In the genomic region with DNA sequence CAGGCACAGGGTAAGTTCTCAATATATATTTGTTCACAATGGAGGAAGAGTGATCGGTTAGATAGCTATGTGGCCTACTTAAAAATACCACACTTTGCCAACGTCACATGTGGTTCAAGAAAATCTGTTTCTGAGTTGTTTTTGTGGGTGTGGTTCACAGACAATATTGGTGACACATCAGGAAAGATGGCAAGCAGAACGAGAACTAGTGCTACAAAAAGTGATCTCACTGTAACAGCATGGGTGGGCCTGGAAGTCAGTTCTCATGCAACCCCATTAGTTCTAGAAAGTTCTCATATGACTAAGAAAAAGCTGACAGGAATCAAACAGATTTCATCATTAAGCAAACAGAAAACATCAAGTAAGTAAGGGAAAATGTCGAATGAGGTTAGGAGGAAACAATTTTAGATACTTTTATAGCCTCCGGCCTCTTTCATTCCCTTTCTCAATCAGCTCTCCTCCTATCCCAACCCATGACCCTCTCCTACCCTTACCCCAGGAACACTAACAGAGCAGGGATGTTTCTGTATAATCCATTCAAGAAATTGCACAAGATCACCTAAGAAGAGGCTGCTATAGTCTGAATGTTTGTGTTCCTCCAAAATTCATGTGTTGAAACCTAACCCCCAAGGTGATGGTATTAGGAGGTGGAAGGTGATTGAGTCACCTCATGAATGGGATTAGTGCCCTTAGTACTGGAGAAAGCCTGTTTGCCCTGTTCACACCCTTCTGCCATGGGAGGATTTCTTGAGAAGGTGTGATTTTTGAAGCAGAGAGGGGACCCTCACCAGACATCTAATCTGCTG, we compare ENCODE assay signal across 10 cellular contexts. TPM values are rescaled to one million over a fixed set of nuclear protein-coding genes. Genes with fewer than 3 reads are reported as not detected.
A peak's percentile ranks its signal among the peaks of the same experiment; 100 is the strongest.
DNase-seq lines count a peak whose midpoint lies in the region; ATAC-seq and TF ChIP-seq lines count a peak whose summit lies in the region.
"Had no signal": no experiment of that assay in that cellular context is flagged by ENCODE, and none has a peak within 500 bp of the region (broad histone marks: within the 10 kb centered on the region; RNA-seq: fewer than 3 reads in every experiment).

No MANE protein-coding gene starts in this region.

- intact Hi-C loops in right cardiac atrium (cut with DNase I) (no loop called here), transverse colon (cut with DNase I; ENCODE audit: low total_unique reads) (no loop called here)

- in situ Hi-C loops in astrocyte of the cerebellum (cut with HindIII; ENCODE audit: low sequenced_read_pairs) = no loop called here
- in situ Hi-C loops in transverse colon (cut with MboI; ENCODE audit: low pct_ligation_motif_present in 1 of 4, low pct_unique_long_range_greater_than_20kb in 1 of 4, low sequenced_read_pairs in 3 of 4) = loop anchor here in 2 of 4 donors (10.0 to 25.0 kb wide), 2 partner anchors 181 to 219 kb away; no protein-coding TSS in a partner anchor

- TF ChIP-seq CTCF in astrocyte of the cerebellum (IDR thresholded peaks at IDR 0.05; ENCODE audit: low read depth, low read length, missing control alignments) (no peak), transverse colon (IDR thresholded peaks at IDR 0.05) (no peak)

- no peak overlapping the region for H3K4me3 Mint-ChIP-seq in activated T-cell treated with anti-CD3 and anti-CD28 coated beads, Interleukin-2, amount 50 U/mL, for 4 hours
- H3K4me3 Mint-ChIP-seq in activated T-cell treated with anti-CD3 and anti-CD28 coated beads, Interleukin-2, amount 50 U/mL, for 24 hours = no peak overlapping the region

- no peak overlapping the region for H3K4me3 ChIP-seq in astrocyte of the cerebellum (ENCODE audit: low read depth, low read length)
- no peak overlapping the region for H3K4me3 ChIP-seq in right cardiac atrium (ENCODE audit: low read length)
- no peak overlapping the region for H3K4me3 ChIP-seq in transverse colon

- peaks cover 9% of the 10 kb centered on the region for H3K4me1 Mint-ChIP-seq in activated T-cell treated with anti-CD3 and anti-CD28 coated beads, Interleukin-2, amount 50 U/mL, for 4 hours (ENCODE audit: low read depth)
- peaks cover 3% of the 10 kb centered on the region for H3K4me1 Mint-ChIP-seq in activated T-cell treated with anti-CD3 and anti-CD28 coated beads, Interleukin-2, amount 50 U/mL, for 24 hours (ENCODE audit: low read depth)

- no peaks in the 10 kb centered on the region for H3K36me3 ChIP-seq in transverse colon

- H3K27ac ChIP-seq in right cardiac atrium (ENCODE audit: low read length) (no peak overlapping the region), transverse colon (peak overlapping the region; percentile 21 to 53 (median 42))

- H3K4me1 ChIP-seq in right cardiac atrium (ENCODE audit: control insufficient read depth, insufficient read depth, low read length) (no peaks in the 10 kb centered on the region), transverse colon (peaks cover 8 to 42% (median 24%) of the 10 kb centered on the region in 4 donors)

- no peak overlapping the region for H3K27ac Mint-ChIP-seq in activated T-cell treated with anti-CD3 and anti-CD28 coated beads, Interleukin-2, amount 50 U/mL, for 24 hours

- H3K9me3 Mint-ChIP-seq in activated T-cell treated with anti-CD3 and anti-CD28 coated beads, Interleukin-2, amount 50 U/mL, for 4 hours = no peaks in the 10 kb centered on the region
- no peaks in the 10 kb centered on the region for H3K9me3 Mint-ChIP-seq in activated T-cell treated with anti-CD3 and anti-CD28 coated beads, Interleukin-2, amount 50 U/mL, for 24 hours

- no peaks in the 10 kb centered on the region for H3K9me3 ChIP-seq in right cardiac atrium (ENCODE audit: control insufficient read depth, low read length)
- H3K9me3 ChIP-seq in transverse colon = no peaks in the 10 kb centered on the region

- peak; percentile 27 to 78 for ATAC-seq in activated T-cell treated with anti-CD3 and anti-CD28 coated beads, Interleukin-2, amount 50 U/mL, for 4 hours
- ATAC-seq in right cardiac atrium (peak; percentile 79 to 93), HG02571 (IDR thresholded peaks at IDR 0.05; ENCODE audit: unreplicated experiment) (no peak)

- H3K27me3 ChIP-seq in right cardiac atrium (ENCODE audit: control insufficient read depth, insufficient read depth) (no peaks in the 10 kb centered on the region), transverse colon (no peaks in the 10 kb centered on the region)

- WGBS in right cardiac atrium = 61% methylated on average over 5 of the region's 5 CpGs
- WGBS in transverse colon (ENCODE audit: low coverage in 1 of 2), 2 donors = 32 to 46% methylated on average over 5 of the region's 5 CpGs

- no peaks in the 10 kb centered on the region for H3K36me3 Mint-ChIP-seq in activated T-cell treated with anti-CD3 and anti-CD28 coated beads, Interleukin-2, amount 50 U/mL, for 4 hours (ENCODE audit: insufficient read depth)
- no peaks in the 10 kb centered on the region for H3K36me3 Mint-ChIP-seq in activated T-cell treated with anti-CD3 and anti-CD28 coated beads, Interleukin-2, amount 50 U/mL, for 24 hours (ENCODE audit: low read depth)

- no peak for TF ChIP-seq POLR2A in transverse colon (IDR thresholded peaks at IDR 0.05)

- no peak for DNase-seq in activated T-cell treated with anti-CD3 and anti-CD28 coated beads, Interleukin-2, amount 50 U/mL, for 4 hours
- no peak for DNase-seq in activated T-cell treated with anti-CD3 and anti-CD28 coated beads, Interleukin-2, amount 50 U/mL, for 24 hours
- peak; percentile 49 for DNase-seq in astrocyte of the cerebellum (ENCODE audit: low read depth)
- DNase-seq in right cardiac atrium = peak in 2 of 3 donors; percentile 18 to 29
- no peak for DNase-seq in transverse colon
- DNase-seq in NOMO-1 treated with DMSO at 0.1 percent for 48 hours (lab: John Stamatoyannopoulos, UW; ENCODE audit: unreplicated experiment) = no peak
- no peak for DNase-seq in stimulated activated CD4-positive, alpha-beta T cell treated with anti-CD3 and anti-CD28 coated beads, Interleukin-1b, Interleukin-23, amount 100 ng/mL, for 48 hours
- DNase-seq: C1 segment of cervical spinal cord; effector CD4-positive, alpha-beta T cell had no signal

- H3K27me3 Mint-ChIP-seq in activated T-cell treated with anti-CD3 and anti-CD28 coated beads, Interleukin-2, amount 50 U/mL, for 4 hours (ENCODE audit: low read depth) = peaks cover 11% of the 10 kb centered on the region
- H3K27me3 Mint-ChIP-seq in activated T-cell treated with anti-CD3 and anti-CD28 coated beads, Interleukin-2, amount 50 U/mL, for 24 hours = peaks cover 20% of the 10 kb centered on the region

- TF ChIP-seq EP300 in transverse colon (IDR thresholded peaks at IDR 0.05; ENCODE audit: low read depth) = no peak

RNA-seq across cellular contexts. Expression of a gene that starts 15.5 kb away (rescaled TPM):
- total RNA-seq in activated T-cell treated with anti-CD3 and anti-CD28 coated beads, Interleukin-2, amount 50 U/mL, for 4 hours = under 1 TPM; 0.13 to 0.16 (median 0.16) TPM
- 100 to 1,000 TPM in 2 of 4 donors, 10 to 100 TPM in 2; 85.6 to 111 (median 103) TPM for total RNA-seq in right cardiac atrium
- 62.9 TPM for polyA plus RNA-seq in right cardiac atrium
- 10 to 100 TPM in 3 of 4 donors, 1 to 10 TPM in 1; 6.7 to 25.9 (median 16.7) TPM for total RNA-seq in transverse colon

RNA-seq across cellular contexts. Expression of a gene that starts 52.7 kb away (rescaled TPM):
- total RNA-seq in activated T-cell treated with anti-CD3 and anti-CD28 coated beads, Interleukin-2, amount 50 U/mL, for 4 hours = 10 to 100 TPM; 70.3 to 81.5 (median 79.7) TPM
- 10 to 100 TPM; 10.2 to 18.5 (median 14.7) TPM for total RNA-seq in right cardiac atrium
- 36.4 TPM for polyA plus RNA-seq in right cardiac atrium
- total RNA-seq in transverse colon = 1 to 10 TPM in 2 of 4 donors, not detected in 2; 4.8 to 8.3 TPM

Comparison
In these comparisons a context has a peak if more than half of its experiments do, and no peak if none do; other contexts are left out.
1. DNase-seq: peak in astrocyte of the cerebellum (single experiment) and right cardiac atrium (2 of 3); none in activated T-cell treated with anti-CD3 and anti-CD28 coated beads, Interleukin-2, amount 50 U/mL, for 4 hours (single experiment), activated T-cell treated with anti-CD3 and anti-CD28 coated beads, Interleukin-2, amount 50 U/mL, for 24 hours (single experiment), transverse colon (single experiment), NOMO-1 treated with DMSO at 0.1 percent for 48 hours (single experiment) and stimulated activated CD4-positive, alpha-beta T cell treated with anti-CD3 and anti-CD28 coated beads, Interleukin-1b, Interleukin-23, amount 100 ng/mL, for 48 hours (single experiment).
2. RNA of a gene that starts 15.5 kb away (total RNA-seq): 85.6 to 111 TPM in right cardiac atrium and 6.7 to 25.9 TPM in transverse colon; 0.13 to 0.16 TPM in activated T-cell treated with anti-CD3 and anti-CD28 coated beads, Interleukin-2, amount 50 U/mL, for 4 hours; every median in the first group is over 4 times any median in the second.